17 cellular contexts compared by ENCODE assay signal in genomic region chr7:158585721-158586498, GRCh38. TPM values are rescaled to one million over a fixed set of nuclear protein-coding genes. Genes with fewer than 3 reads are reported as not detected.
DNase-seq lines count a peak whose midpoint lies in the region; ATAC-seq and TF ChIP-seq lines count a peak whose summit lies in the region.
"Had no signal": no experiment of that assay in that cellular context is flagged by ENCODE, and none has a peak within 500 bp of the region (broad histone marks: within the 10 kb centered on the region; RNA-seq: fewer than 3 reads in every experiment).

No MANE protein-coding gene starts in this region.

- WGBS in IMR-90 (ENCODE audit: extremely low coverage in 2 of 2, insufficient read length in 1 of 2), 2 experiments, result no CpG with 5 or more reads among the region's 17 CpGs

- H3K4me3 Mint-ChIP-seq in neural progenitor cell, result peak overlapping the region; percentile 83
- H3K4me3 Mint-ChIP-seq: activated CD8-positive, alpha-beta T cell treated with anti-CD3 and anti-CD28 coated beads for 36 hours had no signal

- H2BK120ac ChIP-seq in IMR-90 (ENCODE audit: low read depth, low read length), result no peak overlapping the region

- dilution Hi-C loops in IMR-90 (cut with HindIII; ENCODE audit: low sequenced_read_pairs, unreplicated experiment), result no loop called here

- no peak overlapping the region for H3K4ac ChIP-seq in IMR-90 (ENCODE audit: low read depth, low read length)

- no peak for TF ChIP-seq POLR2A in IMR-90 (IDR thresholded peaks at IDR 0.05; ENCODE audit: low read depth, low read length)

- no peaks in the 10 kb centered on the region for H3K36me3 ChIP-seq in IMR-90 (ENCODE audit: control insufficient read depth, insufficient read depth, low read length)
- no peaks in the 10 kb centered on the region for H3K36me3 ChIP-seq in neural progenitor cell
- H3K36me3 ChIP-seq in brain microvascular endothelial cell (replicated peaks), result no peaks in the 10 kb centered on the region
- H3K36me3 ChIP-seq: cardiac muscle cell had no signal

- no peaks in the 10 kb centered on the region for H4K20me1 ChIP-seq in IMR-90 (ENCODE audit: insufficient read depth, low read length)
- peaks cover 19% of the 10 kb centered on the region for H4K20me1 ChIP-seq in neural progenitor cell (ENCODE audit: low read depth)

- H3K79me1 ChIP-seq in IMR-90 (ENCODE audit: low read depth in 1 of 2, low read length in 2 of 2), result no peaks in the 10 kb centered on the region

- H3K9me3 Mint-ChIP-seq in neural progenitor cell, result peaks cover 3% of the 10 kb centered on the region

- DNase-seq in NCI-H1092 treated with DMSO at 0.1 percent for 48 hours (lab: John Stamatoyannopoulos, UW) (peak; percentile 41), NCI-H1092 (lab: John Stamatoyannopoulos, UW) (no peak), IMR-90 (no peak), coronary artery (ENCODE audit: low spot score) (no peak), neural progenitor cell (ENCODE audit: low spot score) (no peak), pons (ENCODE audit: low spot score) (no peak), brain microvascular endothelial cell (no peak), HCEC 1CT (no peak)
- DNase-seq: 8988T; activated CD8-positive, alpha-beta T cell treated with anti-CD3 and anti-CD28 coated beads for 36 hours; foreskin keratinocyte; NCI-H1436; stimulated activated CD4-positive, alpha-beta T cell treated with anti-CD3 and anti-CD28 coated beads, Interleukin-15, amount 100 ng/mL, for 24 hours had no signal

- POLR2A ChIA-PET in IMR-90 (lab: Charles Lee; ENCODE audit: unreplicated experiment), result no interaction called here

- H4K91ac ChIP-seq in IMR-90 (ENCODE audit: insufficient read depth, low read depth, low read length), result no peak overlapping the region

- CTCF ChIA-PET in IMR-90 (lab: Yijun Ruan, JAX), result no interaction called here

- intact Hi-C loops in IMR-90 (cut with micrococcal nuclease), result no loop called here

- no peaks in the 10 kb centered on the region for H3K9me3 ChIP-seq in IMR-90 (ENCODE audit: control insufficient read depth, insufficient read depth, low read length)
- no peaks in the 10 kb centered on the region for H3K9me3 ChIP-seq in neural progenitor cell (ENCODE audit: low read depth)

- no peak for TF ChIP-seq RAD21 in IMR-90 (IDR thresholded peaks at IDR 0.05; ENCODE audit: low read length)

- BruUV-seq in IMR-90 (replicated peaks; lab: Mats Ljungman, UMichigan), result no TSS peak

- H4K5ac ChIP-seq in IMR-90 (ENCODE audit: low read depth, low read length), result no peak overlapping the region

- H3K27me3 Mint-ChIP-seq in neural progenitor cell (ENCODE audit: insufficient read depth, low read depth), result peaks cover 46% of the 10 kb centered on the region

- H3K4me2 ChIP-seq in IMR-90 (ENCODE audit: low read depth, low read length), result no peak overlapping the region; the same call in 1 of the 2 replicates
- H3K4me2 ChIP-seq in neural progenitor cell, result peak overlapping the region; percentile 91

- H3K4me3 ChIP-seq in IMR-90 (ENCODE audit: insufficient read depth, low read depth, low read length), result no peak overlapping the region
- peak overlapping the region; percentile 68 for H3K4me3 ChIP-seq in coronary artery
- no peak overlapping the region for H3K4me3 ChIP-seq in neural progenitor cell
- H3K4me3 ChIP-seq in brain microvascular endothelial cell (ENCODE audit: low read depth, low read length), result no peak overlapping the region
- H3K4me3 ChIP-seq: cardiac muscle cell had no signal

- no peak overlapping the region for H3K27ac Mint-ChIP-seq in neural progenitor cell
- H3K27ac Mint-ChIP-seq: activated CD8-positive, alpha-beta T cell treated with anti-CD3 and anti-CD28 coated beads for 36 hours had no signal

- peak overlapping the region; percentile 38 for H2AFZ ChIP-seq in IMR-90 (replicated peaks; ENCODE audit: low read length, poor library complexity)
- no peak overlapping the region for H2AFZ ChIP-seq in neural progenitor cell (replicated peaks)

- H3K4me1 ChIP-seq in IMR-90 (ENCODE audit: control insufficient read depth, insufficient read depth, low read length) (no peaks in the 10 kb centered on the region; the same call in 1 of the 2 replicates), neural progenitor cell (peaks cover 11% of the 10 kb centered on the region)
- H3K4me1 ChIP-seq: foreskin keratinocyte had no signal

- TF ChIP-seq CTCF in IMR-90 (conservative IDR thresholded peaks at IDR 0.05; ENCODE audit: low read depth, low read length) (no peak), coronary artery (IDR thresholded peaks at IDR 0.05) (no peak), neural progenitor cell (IDR thresholded peaks at IDR 0.05) (no peak), brain microvascular endothelial cell (IDR thresholded peaks at IDR 0.05; ENCODE audit: low read depth, low read length, missing control alignments) (no peak)

- H3K27me3 ChIP-seq in IMR-90 (ENCODE audit: control insufficient read depth, insufficient read depth, low read length) (peaks cover 34% of the 10 kb centered on the region), neural progenitor cell (peaks cover 71% of the 10 kb centered on the region), brain microvascular endothelial cell (replicated peaks) (peaks cover 39% of the 10 kb centered on the region)

- H2BK15ac ChIP-seq in IMR-90 (ENCODE audit: low read depth, low read length), result no peak overlapping the region

- no peak overlapping the region for H2AK9ac ChIP-seq in IMR-90 (replicated peaks; ENCODE audit: low read depth, low read length, poor library complexity)

- no peak overlapping the region for H3K14ac ChIP-seq in IMR-90 (replicated peaks; ENCODE audit: low read depth, low read length)

- H3K18ac ChIP-seq in IMR-90 (ENCODE audit: low read depth, low read length), result no peak overlapping the region

- H4K8ac ChIP-seq in IMR-90 (ENCODE audit: low read depth in 2 of 2, low read length in 2 of 2), result no peak overlapping the region

- H2BK20ac ChIP-seq in IMR-90 (ENCODE audit: low read depth, low read length), result no peak overlapping the region

- ATAC-seq in IMR-90 (ENCODE audit: low read depth), result no peak
- ATAC-seq: activated CD8-positive, alpha-beta T cell treated with anti-CD3 and anti-CD28 coated beads for 36 hours; foreskin keratinocyte; Panc1 had no signal

- no peaks in the 10 kb centered on the region for H3K9me1 ChIP-seq in IMR-90 (ENCODE audit: insufficient read depth, low read length)

- H2AK5ac ChIP-seq in IMR-90 (ENCODE audit: low read depth, low read length), result no peak overlapping the region

- H3K4me1 Mint-ChIP-seq in neural progenitor cell, result peaks cover 3% of the 10 kb centered on the region

- H2BK5ac ChIP-seq in IMR-90 (ENCODE audit: low read depth, low read length, poor library complexity, severe bottlenecking), result no peak overlapping the region

- H3F3A ChIP-seq in neural progenitor cell (ENCODE audit: low read depth), result peaks cover 6% of the 10 kb centered on the region

- no peak overlapping the region for H3K27ac ChIP-seq in IMR-90 (ENCODE audit: insufficient read depth, low read length)
- H3K27ac ChIP-seq in coronary artery, result no peak overlapping the region
- no peak overlapping the region for H3K27ac ChIP-seq in neural progenitor cell
- H3K27ac ChIP-seq in brain microvascular endothelial cell, result no peak overlapping the region
- H3K27ac ChIP-seq: cardiac muscle cell, foreskin keratinocyte, HL-60 had no signal

- no peaks in the 10 kb centered on the region for H3K79me2 ChIP-seq in neural progenitor cell (ENCODE audit: low read depth)

- no peak overlapping the region for H3K56ac ChIP-seq in IMR-90 (ENCODE audit: extremely low read depth, insufficient read depth, low read length)

- no peak overlapping the region for H3K9ac ChIP-seq in IMR-90 (ENCODE audit: low read depth, low read length)
- H3K9ac ChIP-seq in neural progenitor cell, result no peak overlapping the region

- no peak overlapping the region for H3K23ac ChIP-seq in IMR-90 (ENCODE audit: low read depth, low read length)

- in situ Hi-C loops in IMR-90 (cut with MboI; ENCODE audit: low sequenced_read_pairs), result no loop called here
- in situ Hi-C loops in brain microvascular endothelial cell (cut with HindIII; ENCODE audit: low pct_ligation_motif_present, low sequenced_read_pairs), result no loop called here

- H3K36me3 Mint-ChIP-seq in neural progenitor cell, result no peaks in the 10 kb centered on the region

TF ChIP-seq in IMR-90, 13 proteins besides CTCF, POLR2A, EP300 and RAD21:
- TF ChIP-seq MAZ (IDR thresholded peaks at IDR 0.05; ENCODE audit: borderline replicate concordance, low read depth, low read length) (no peak), CHD1 (IDR thresholded peaks at IDR 0.05; ENCODE audit: low read depth, low read length) (no peak), NFE2L2 (IDR thresholded peaks at IDR 0.05; ENCODE audit: low read depth, low read length) (no peak), BHLHE40 (IDR thresholded peaks at IDR 0.05; ENCODE audit: low read depth, low read length) (no peak), FOS (IDR thresholded peaks at IDR 0.05; ENCODE audit: low read depth, low read length) (no peak), ELK1 (IDR thresholded peaks at IDR 0.05; ENCODE audit: borderline replicate concordance, low read depth, low read length) (no peak)

RNA-seq across cellular contexts. Expression of gene PTPRN2, which starts 1.7 kb away (rescaled TPM):
- total RNA-seq in IMR-90 (2012; rRNA removed) (under 0.01 TPM in 1 of 2 replicates, not detected in the other), neural progenitor cell (ENCODE audit: low replicate concordance) (3.0 and 4.9 TPM in 2 replicates)
- polyA plus RNA-seq in IMR-90 (2012; rRNA removed), result 0.03 and 0.06 TPM in 2 replicates
- 0.05 and 0.09 TPM in 2 replicates for polyA plus RNA-seq in IMR-90 (2012; cell fraction: cytosol; rRNA removed)
- polyA plus RNA-seq in IMR-90 (2012; cell fraction: nucleus; rRNA removed; ENCODE audit: low replicate concordance), result 0.05 and 0.07 TPM in 2 replicates
- total RNA-seq: cardiac muscle cell, foreskin keratinocyte, G401 had no signal
- polyA plus RNA-seq: foreskin keratinocyte had no signal
